In the genomic region with DNA sequence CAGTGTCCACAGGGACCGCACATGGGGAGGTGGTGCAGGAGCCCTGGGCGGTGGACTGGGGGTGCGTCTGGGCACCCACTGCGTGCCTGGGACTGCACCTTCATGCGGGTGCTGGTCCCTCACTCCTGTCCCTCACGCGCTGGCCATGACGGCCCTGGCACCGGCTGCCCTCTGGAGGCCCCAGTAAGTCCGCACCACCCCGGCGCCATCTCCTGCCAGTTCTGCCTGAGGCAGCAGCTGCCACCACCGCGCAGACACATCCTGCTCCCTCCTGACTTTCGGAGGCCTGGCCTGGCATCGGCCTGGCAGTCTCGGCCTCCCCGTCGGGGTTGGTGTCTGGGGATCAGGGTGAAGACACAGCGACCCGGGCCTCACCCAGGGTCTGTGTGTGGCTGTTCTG, we compare ENCODE assay signal across 18 cellular contexts.
DNase-seq lines count a peak whose midpoint lies in the region; ATAC-seq, FAIRE-seq and TF ChIP-seq lines count a peak whose summit lies in the region.
"Had no signal": no experiment of that assay in that cellular context is flagged by ENCODE, and none has a peak within 500 bp of the region (broad histone marks: within the 10 kb centered on the region; RNA-seq: fewer than 3 reads in every experiment).

No MANE protein-coding gene starts in this region.

- peak overlapping the region; percentile 40 for H4K91ac ChIP-seq in H1 (replicated peaks; ENCODE audit: insufficient read length, low read length)

- no peak overlapping the region for H2AK5ac ChIP-seq in H1 (ENCODE audit: low read depth, low read length)

- H2BK15ac ChIP-seq in H1 (ENCODE audit: low read length): no peak overlapping the region

- H4K5ac ChIP-seq in H1 (ENCODE audit: insufficient read length, low read depth, low read length): no peak overlapping the region

- 0 out of 4 replicates have a peak, but pooled peaks of 1 of the 2 experiments have one; percentile 3 for TF ChIP-seq RAD21 in H1 (IDR thresholded peaks at IDR 0.05 in 1 of 2, conservative IDR thresholded peaks at IDR 0.05 in 1 of 2; ENCODE audit: low read depth in 2 of 2, low read length in 2 of 2)

- no peak overlapping the region for H4K8ac ChIP-seq in H1 (ENCODE audit: extremely low read depth, insufficient read depth, low read length)

- in situ Hi-C loops in mammary epithelial cell (cut with MboI; ENCODE audit: low sequenced_read_pairs in 2 of 2): no loop called here

- intact Hi-C loops in mammary epithelial cell (cut with micrococcal nuclease): loop anchor here (10.0 kb wide), 1 partner anchor 48 kb away; no protein-coding TSS in a partner anchor
- intact Hi-C loops in MCF 10A (cut with micrococcal nuclease): no loop called here

- WGBS in mammary epithelial cell (ENCODE audit: low coverage, missing lambda C conversion rate): 26% methylated on average over 14 of the region's 21 CpGs
- WGBS in H1 (ENCODE audit: extremely low coverage in 1 of 2, insufficient coverage in 1 of 2, insufficient read length in 1 of 2, insufficient replicate concordance in 2 of 2, low coverage in 1 of 2, low lambda C conversion rate in 2 of 2, missing lambda C conversion rate in 1 of 2), 2 experiments: 94% methylated on average over 16 of the region's 21 CpGs; no CpG with 5 or more reads in 1 of the 2 experiments

- H3K36me3 Mint-ChIP-seq in MCF 10A (ENCODE audit: insufficient read depth, unreplicated experiment) (no peaks in the 10 kb centered on the region), nephron (ENCODE audit: low read depth) (peaks cover 3% of the 10 kb centered on the region)

- no peak overlapping the region for H2BK5ac ChIP-seq in H1 (ENCODE audit: low read depth, low read length)

- no peak overlapping the region for H3K4me3 Mint-ChIP-seq in MCF 10A (ENCODE audit: unreplicated experiment)
- no peak overlapping the region for H3K4me3 Mint-ChIP-seq in nephron
- H3K4me3 Mint-ChIP-seq: CD8-positive, alpha-beta memory T cell had no signal

- no peak overlapping the region for H3K14ac ChIP-seq in H1 (ENCODE audit: insufficient read length)

- H3K4me3 ChIP-seq in mammary epithelial cell (replicated peaks in 1 of 3; ENCODE audit: insufficient read depth in 1 of 3, low read depth in 2 of 3, low read length in 3 of 3) (no peak overlapping the region), H1 (ENCODE audit: extremely low read depth in 1 of 4, insufficient read depth in 2 of 4, low read depth in 3 of 4, low read length in 4 of 4) (no peak overlapping the region)
- H3K4me3 ChIP-seq: BLaER1 treated with 17β-estradiol and CSF1 and Interleukin-3, amounts not matched to agents 10 nM and 100 nM; MG63 had no signal

- dilution Hi-C loops in mammary epithelial cell (cut with HindIII; ENCODE audit: low sequenced_read_pairs): no loop called here

- H3K23ac ChIP-seq in H1 (ENCODE audit: insufficient read length): no peak overlapping the region

- H3K27ac Mint-ChIP-seq in MCF 10A (ENCODE audit: low read depth, unreplicated experiment) (no peak overlapping the region), nephron (peak overlapping the region; percentile 8 to 96 (median 95))

- POLR2A ChIA-PET in MCF 10A (lab: Yijun Ruan, JAX) (no interaction called here), H1 (lab: Charles Lee; ENCODE audit: partially characterized antibody) (interaction anchor here (1.2 kb wide), 1 partner anchor 58 kb away, joined by 3 read pairs; no protein-coding TSS in a partner anchor)

- no TSS peak for BruUV-seq in mammary epithelial cell (replicated peaks; lab: Mats Ljungman, UMichigan)
- BruUV-seq in MCF 10A (replicated peaks; lab: Mats Ljungman, UMichigan): no TSS peak

- ATAC-seq in HG03469 (IDR thresholded peaks at IDR 0.05; ENCODE audit: unreplicated experiment): no peak
- no peak for ATAC-seq in GM21529 (IDR thresholded peaks at IDR 0.05; ENCODE audit: unreplicated experiment)

- TF ChIP-seq EP300 in H1 (IDR thresholded peaks at IDR 0.05; ENCODE audit: borderline replicate concordance in 1 of 2, low read depth in 2 of 2, low read length in 2 of 2): no peak

- no peaks in the 10 kb centered on the region for H4K20me1 ChIP-seq in mammary epithelial cell (ENCODE audit: insufficient read depth, low read length)
- no peaks in the 10 kb centered on the region for H4K20me1 ChIP-seq in H1 (replicated peaks in 1 of 2; ENCODE audit: control insufficient read depth in 1 of 2, insufficient read depth in 2 of 2, low read length in 2 of 2)

- no peak overlapping the region for H2BK12ac ChIP-seq in H1 (ENCODE audit: low read depth, low read length)

- no peak overlapping the region for H2BK20ac ChIP-seq in H1 (ENCODE audit: low read length)

- H3K27ac ChIP-seq in mammary epithelial cell (ENCODE audit: insufficient read depth, low read depth, low read length) (no peak overlapping the region), H1 (ENCODE audit: low read depth, low read length) (no peak overlapping the region)
- H3K27ac ChIP-seq: BLaER1 treated with 17β-estradiol and CSF1 and Interleukin-3, amounts not matched to agents 10 nM and 100 nM; KMS-11 had no signal

- no peak overlapping the region for H3K4ac ChIP-seq in H1 (replicated peaks; ENCODE audit: insufficient read length, low read depth, low read length)

- no peak for FAIRE-seq in H1 (lab: Jason Lieb, UNC)
- FAIRE-seq: G401.6 had no signal

- CTCF ChIA-PET in mammary epithelial cell (lab: Charles Lee; ENCODE audit: low non-redundant PET) (no interaction called here), MCF 10A (lab: Yijun Ruan, JAX) (no interaction called here), H1 (lab: Charles Lee; ENCODE audit: partially characterized antibody) (interaction anchor here (1.1 kb wide), 1 partner anchor 9 kb away, joined by 3 read pairs; no protein-coding TSS in a partner anchor)

- DNase-seq in mammary epithelial cell (no peak), MCF 10A (ENCODE audit: unreplicated experiment) (no peak), H1 (ENCODE audit: low read depth in 1 of 2, low spot score in 2 of 2) (no peak), COR-L47 (lab: John Stamatoyannopoulos, UW) (no peak), putamen (ENCODE audit: low spot score) (no peak)
- DNase-seq: CD8-positive, alpha-beta memory T cell; DMS79 treated with DMSO at 0.1 percent for 48 hours; MG63; NCI-H1092; NCI-H2227 treated with DMSO at 0.1 percent for 48 hours; NCI-H524; SIG-M5 had no signal

- H3K36me3 ChIP-seq in mammary epithelial cell (ENCODE audit: insufficient read depth, low read length): no peaks in the 10 kb centered on the region
- no peaks in the 10 kb centered on the region for H3K36me3 ChIP-seq in H1 (ENCODE audit: control insufficient read depth in 2 of 4, insufficient read depth in 4 of 4, low read length in 3 of 4)
- H3K36me3 ChIP-seq: BLaER1 treated with 17β-estradiol and CSF1 and Interleukin-3, amounts not matched to agents 10 nM and 100 nM; MG63 had no signal

- H3K4me1 Mint-ChIP-seq in MCF 10A (ENCODE audit: insufficient read depth, unreplicated experiment) (no peaks in the 10 kb centered on the region), nephron (peaks cover 42% of the 10 kb centered on the region)
- H3K4me1 Mint-ChIP-seq: CD8-positive, alpha-beta memory T cell had no signal

- H3K23me2 ChIP-seq in H1 (ENCODE audit: low read depth, low read length): no peaks in the 10 kb centered on the region; the same call in 1 of the 2 replicates

- no peaks in the 10 kb centered on the region for H3K79me1 ChIP-seq in H1 (ENCODE audit: low read depth, low read length)

- H2BK120ac ChIP-seq in H1 (replicated peaks; ENCODE audit: low read depth, low read length): no peak overlapping the region

- no peak overlapping the region for H3K4me2 ChIP-seq in mammary epithelial cell (ENCODE audit: insufficient read depth, low read depth, low read length)
- no peak overlapping the region for H3K4me2 ChIP-seq in H1 (ENCODE audit: insufficient read depth in 1 of 2, low read depth in 2 of 2, low read length in 2 of 2)
- H3K4me2 ChIP-seq: BLaER1 treated with 17β-estradiol and CSF1 and Interleukin-3, amounts not matched to agents 10 nM and 100 nM; KMS-11 had no signal

- peaks cover 8% of the 10 kb centered on the region for H3K9me3 Mint-ChIP-seq in MCF 10A (ENCODE audit: unreplicated experiment)
- H3K9me3 Mint-ChIP-seq in nephron: no peaks in the 10 kb centered on the region
- H3K9me3 Mint-ChIP-seq: CD8-positive, alpha-beta memory T cell had no signal

- H3K4me1 ChIP-seq in mammary epithelial cell (ENCODE audit: insufficient read depth, low read length): peaks cover 7% of the 10 kb centered on the region
- H3K4me1 ChIP-seq in H1 (replicated peaks in 1 of 4; ENCODE audit: control insufficient read depth in 3 of 4, insufficient read depth in 4 of 4, low read length in 3 of 4): peaks cover 0 to 8% (median 1%) of the 10 kb centered on the region in 4 experiments; a peak in 3 of 7 replicates

- H3K18ac ChIP-seq in H1 (ENCODE audit: extremely low read depth, low read length): no peak overlapping the region

- H3K27me3 Mint-ChIP-seq in MCF 10A (ENCODE audit: insufficient read depth, unreplicated experiment) (peaks cover 21% of the 10 kb centered on the region), nephron (ENCODE audit: low read depth) (peaks cover 18% of the 10 kb centered on the region)

- H3K27me3 ChIP-seq in mammary epithelial cell (ENCODE audit: insufficient read depth, low read length): peaks cover 10% of the 10 kb centered on the region
- H3K27me3 ChIP-seq in H1 (replicated peaks in 1 of 4; ENCODE audit: control insufficient read depth in 3 of 4, extremely low read depth in 1 of 4, insufficient read depth in 3 of 4, low read length in 3 of 4): no peaks in the 10 kb centered on the region; a peak in 1 of 7 replicates
- H3K27me3 ChIP-seq: MG63 had no signal

- H3K9me3 ChIP-seq in mammary epithelial cell (replicated peaks; ENCODE audit: insufficient read depth, low read length): no peaks in the 10 kb centered on the region
- peaks cover 7 to 11% of the 10 kb centered on the region in 2 experiments; a peak in 3 of 4 replicates for H3K9me3 ChIP-seq in H1 (ENCODE audit: insufficient read depth in 2 of 2, low read depth in 1 of 2, low read length in 1 of 2)
- H3K9me3 ChIP-seq: MG63 had no signal

- no peak for TF ChIP-seq POLR2A in H1 (IDR thresholded peaks at IDR 0.05; ENCODE audit: control extremely low read depth in 1 of 2, low read depth in 2 of 2, low read length in 2 of 2)

- TF ChIP-seq CTCF in mammary epithelial cell (conservative IDR thresholded peaks at IDR 0.05 in 1 of 2, IDR thresholded peaks at IDR 0.05 in 1 of 2; ENCODE audit: extremely low read depth in 1 of 2, insufficient read depth in 1 of 2, low read depth in 1 of 2, low read length in 2 of 2): no peak
- TF ChIP-seq CTCF in MCF 10A (IDR thresholded peaks at IDR 0.05; ENCODE audit: unreplicated experiment): no peak
- no peak for TF ChIP-seq CTCF in H1 (IDR thresholded peaks at IDR 0.05; ENCODE audit: control extremely low read depth in 1 of 3, insufficient read depth in 1 of 3, low read depth in 1 of 3, low read length in 3 of 3)
- no peak for TF ChIP-seq CTCF in nephron (IDR thresholded peaks at IDR 0.05; ENCODE audit: unreplicated experiment in 3 of 3)

- peak overlapping the region; percentile 13 for H2AFZ ChIP-seq in mammary epithelial cell (ENCODE audit: low read depth, low read length)
- H2AFZ ChIP-seq in H1 (ENCODE audit: low read length): no peak overlapping the region

- H3K9ac ChIP-seq in mammary epithelial cell (ENCODE audit: insufficient read depth, low read length) (no peak overlapping the region), H1 (replicated peaks in 1 of 4; ENCODE audit: extremely low read depth in 1 of 4, low read depth in 3 of 4, low read length in 3 of 4) (no peak overlapping the region)
- H3K9ac ChIP-seq: BLaER1 treated with 17β-estradiol and CSF1 and Interleukin-3, amounts not matched to agents 10 nM and 100 nM; KMS-11 had no signal

- H3K79me2 ChIP-seq in mammary epithelial cell (ENCODE audit: insufficient read depth, low read length): no peaks in the 10 kb centered on the region
- H3K79me2 ChIP-seq in H1 (ENCODE audit: control insufficient read depth in 1 of 2, insufficient read depth in 2 of 2, low read length in 2 of 2): no peaks in the 10 kb centered on the region

- H3K56ac ChIP-seq in H1 (replicated peaks; ENCODE audit: insufficient read length, low read depth, low read length): no peak overlapping the region
